1 cellular context compared by ENCODE assay signal in the genomic region with DNA sequence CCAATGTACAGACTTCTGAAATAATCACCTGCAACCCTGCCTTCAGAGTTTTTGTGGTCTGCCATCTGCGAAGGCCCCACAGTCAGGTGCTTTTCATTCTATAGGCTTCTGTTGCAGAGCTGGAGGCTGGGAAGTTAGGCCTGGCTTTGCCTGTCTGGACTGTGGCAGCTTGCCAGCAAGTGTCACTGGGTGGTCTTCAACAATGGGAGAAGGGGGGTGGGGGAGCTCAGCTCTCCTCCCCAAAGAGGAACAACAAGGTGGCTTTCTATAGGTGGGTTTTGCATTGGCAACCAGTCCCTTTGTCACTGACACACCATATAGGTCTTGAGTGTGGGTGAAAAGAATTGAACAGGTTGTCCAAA.
TF ChIP-seq lines count a peak whose summit lies in the region.

No MANE protein-coding gene starts in this region.

TF ChIP-seq in HepG2, 621 proteins besides CTCF, POLR2A, EP300 and RAD21:
- TF ChIP-seq POLR2AphosphoS5 (IDR thresholded peaks at IDR 0.05; ENCODE audit: low read depth, low read length) (no peak), ZNF44 (CRISPR knock-in tag; IDR thresholded peaks at IDR 0.05) (no peak), RAD51 (IDR thresholded peaks at IDR 0.05; ENCODE audit: borderline replicate concordance) (no peak), ZNF572 (CRISPR knock-in tag; IDR thresholded peaks at IDR 0.05) (no peak), ARNT (IDR thresholded peaks at IDR 0.05) (no peak)
- TF ChIP-seq, protein P1, sequence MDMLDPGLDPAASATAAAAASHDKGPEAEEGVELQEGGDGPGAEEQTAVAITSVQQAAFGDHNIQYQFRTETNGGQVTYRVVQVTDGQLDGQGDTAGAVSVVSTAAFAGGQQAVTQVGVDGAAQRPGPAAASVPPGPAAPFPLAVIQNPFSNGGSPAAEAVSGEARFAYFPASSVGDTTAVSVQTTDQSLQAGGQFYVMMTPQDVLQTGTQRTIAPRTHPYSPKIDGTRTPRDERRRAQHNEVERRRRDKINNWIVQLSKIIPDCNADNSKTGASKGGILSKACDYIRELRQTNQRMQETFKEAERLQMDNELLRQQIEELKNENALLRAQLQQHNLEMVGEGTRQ (IDR thresholded peaks at IDR 0.05; ENCODE audit: low read depth, low read length), result no peak
- TF ChIP-seq, protein P1 (CRISPR knock-in tag; IDR thresholded peaks at IDR 0.05; ENCODE audit: borderline replicate concordance), result no peak
